ENCODE assay signal across 18 cellular contexts in the genomic region with DNA sequence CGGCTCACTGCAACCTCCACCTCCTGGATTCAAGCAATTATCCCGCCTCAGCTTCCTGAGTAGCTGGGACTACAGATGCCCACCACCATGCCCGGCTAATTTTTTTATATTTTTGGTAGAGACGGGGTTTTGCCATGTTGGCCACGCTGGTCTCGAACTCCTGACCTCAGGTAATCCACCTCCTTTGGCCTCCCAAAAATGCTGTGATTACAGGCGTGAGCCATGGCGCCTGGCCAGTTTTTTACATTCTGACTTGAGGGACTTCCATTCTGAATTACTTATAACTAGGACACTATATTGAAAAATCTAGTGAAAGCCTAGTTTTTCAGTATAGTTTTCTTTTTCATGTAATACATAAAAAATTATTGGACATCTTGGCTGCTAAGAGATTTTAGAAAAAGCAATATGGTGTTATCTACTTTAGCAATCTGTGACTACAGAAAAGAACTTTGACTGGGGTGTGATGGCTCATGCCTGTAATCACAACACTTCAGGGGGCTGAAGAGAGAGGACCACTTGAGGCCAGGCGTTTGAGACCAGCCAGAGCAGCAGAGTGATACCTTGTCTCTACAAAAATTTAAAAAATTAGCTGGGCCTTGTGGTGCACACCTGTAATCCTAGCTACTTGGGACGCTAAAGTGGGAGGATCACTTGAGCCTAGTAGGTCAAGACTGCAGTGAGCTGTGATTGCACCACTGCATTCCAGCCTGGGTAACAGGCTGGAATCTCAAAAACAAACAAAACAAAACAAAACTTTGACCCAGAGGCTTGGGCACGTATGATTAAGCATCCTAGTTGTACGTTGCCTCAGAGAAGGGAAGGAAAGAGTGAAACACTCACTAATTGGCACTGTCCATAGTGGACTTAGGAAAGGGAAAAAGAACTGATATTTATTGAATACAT. TPM values are rescaled to one million over a fixed set of nuclear protein-coding genes. Genes with fewer than 3 reads are reported as not detected.
A peak's percentile ranks its signal among the peaks of the same experiment; 100 is the strongest.
DNase-seq lines count a peak whose midpoint lies in the region; ATAC-seq, FAIRE-seq and TF ChIP-seq lines count a peak whose summit lies in the region.
"Had no signal": no experiment of that assay in that cellular context is flagged by ENCODE, and none has a peak within 500 bp of the region (broad histone marks: within the 10 kb centered on the region; RNA-seq: fewer than 3 reads in every experiment).

No MANE protein-coding gene starts in this region.

- no peaks in the 10 kb centered on the region for H3K9me3 ChIP-seq in subcutaneous abdominal adipose tissue (ENCODE audit: control insufficient read depth in 5 of 5, low read length in 5 of 5)
- H3K9me3 ChIP-seq in left lung = peaks cover 0 to 8% of the 10 kb centered on the region in 2 donors
- H3K9me3 ChIP-seq: left ventricle myocardium inferior, transverse colon had no signal

- ATAC-seq in left lung = no peak
- ATAC-seq: activated CD8-positive, alpha-beta memory T cell treated with anti-CD3 and anti-CD28 coated beads, Interleukin-2, amount 10 ng/mL, durations not matched to agents 7 days and 5 days had no signal

- intact Hi-C loops in left lung (cut with DNase I) = no loop called here

- H3K27me3 ChIP-seq in bronchial epithelial cell (ENCODE audit: control insufficient read depth, insufficient read depth, low read length) (no peaks in the 10 kb centered on the region), subcutaneous abdominal adipose tissue (ENCODE audit: control insufficient read depth in 5 of 5, insufficient read depth in 4 of 5, low read length in 5 of 5) (no peaks in the 10 kb centered on the region), left lung (no peaks in the 10 kb centered on the region)
- H3K27me3 ChIP-seq: BLaER1, transverse colon had no signal

- no peak for FAIRE-seq in bronchial epithelial cell (lab: Jason Lieb, UNC)
- FAIRE-seq: astrocyte had no signal

- DNase-seq in HT-29 (ENCODE audit: low spot score) = peak; percentile 15
- DNase-seq in bronchial epithelial cell (ENCODE audit: low read depth) = peak; percentile 51
- DNase-seq in iris pigment epithelial cell (ENCODE audit: low read depth) = peak; percentile 81
- no peak for DNase-seq in NOMO-1 treated with dmso at 0.1 percent for 144 hours (lab: John Stamatoyannopoulos, UW; ENCODE audit: unreplicated experiment)
- no peak for DNase-seq in left lung
- DNase-seq in NCI-H82 treated with DMSO at 0.1 percent for 48 hours (lab: John Stamatoyannopoulos, UW; ENCODE audit: unreplicated experiment) = no peak
- DNase-seq: activated CD4-positive, alpha-beta T cell treated with anti-CD3 and anti-CD28 coated beads for 1 hour; activated CD8-positive, alpha-beta memory T cell treated with anti-CD3 and anti-CD28 coated beads, Interleukin-2, amount 10 ng/mL, durations not matched to agents 7 days and 5 days; activated gamma-delta T cell treated with Interleukin-2 at 50 U/mL for 16 hours; Kasumi-1; left ventricle myocardium inferior; SHP77 treated with DMSO at 0.1 percent for 48 hours; transverse colon had no signal

- H3K4me1 ChIP-seq in subcutaneous abdominal adipose tissue (ENCODE audit: control insufficient read depth in 5 of 5, insufficient read depth in 5 of 5, low read length in 5 of 5) = peaks cover 0 to 17% (median 4%) of the 10 kb centered on the region in 5 donors
- no peaks in the 10 kb centered on the region for H3K4me1 ChIP-seq in left lung
- H3K4me1 ChIP-seq: BLaER1, parathyroid adenoma, transverse colon had no signal

- H3K36me3 ChIP-seq in bronchial epithelial cell (ENCODE audit: control insufficient read depth, insufficient read depth, low read length) (peaks cover 5% of the 10 kb centered on the region), subcutaneous abdominal adipose tissue (ENCODE audit: control insufficient read depth in 5 of 5, insufficient read depth in 5 of 5, low read length in 5 of 5) (peaks cover 14 to 30% (median 16%) of the 10 kb centered on the region in 5 donors), left lung (peaks cover 0 to 65% of the 10 kb centered on the region in 2 donors)

- no peak overlapping the region for H3K9ac ChIP-seq in subcutaneous abdominal adipose tissue (ENCODE audit: low read length in 5 of 5)
- H3K9ac ChIP-seq: BLaER1, parathyroid adenoma had no signal

- H3K4me3 ChIP-seq in bronchial epithelial cell (ENCODE audit: low read depth, low read length) (no peak overlapping the region), subcutaneous abdominal adipose tissue (ENCODE audit: low read depth in 1 of 5, low read length in 5 of 5) (no peak overlapping the region), left lung (no peak overlapping the region)
- H3K4me3 ChIP-seq: BLaER1, left ventricle myocardium inferior, smooth muscle cell, transverse colon had no signal

- H3K27ac ChIP-seq in subcutaneous abdominal adipose tissue (ENCODE audit: low read depth, low read length) = peak overlapping the region; percentile 62
- no peak overlapping the region for H3K27ac ChIP-seq in left lung
- H3K27ac ChIP-seq: BLaER1, left ventricle myocardium inferior, parathyroid adenoma, transverse colon had no signal

- TF ChIP-seq CTCF in bronchial epithelial cell (IDR thresholded peaks at IDR 0.05; ENCODE audit: insufficient read depth, low read length, severe bottlenecking) (no peak), left lung (IDR thresholded peaks at IDR 0.05) (no peak)

RNA-seq across cellular contexts. Expression of gene GOSR1, which starts 26.8 kb away (rescaled TPM):
- total RNA-seq in HT-29 (2014; rRNA removed; shearing (Covaris generic)) = 14.8 and 16.5 TPM in 2 replicates
- 18.3 and 38.7 TPM in 2 replicates for total RNA-seq in bronchial epithelial cell
- total RNA-seq in left lung = 10 to 100 TPM; 44.3 to 44.9 TPM

Comparison
In these comparisons a context has a peak if more than half of its experiments do, and no peak if none do; other contexts are left out.
1. DNase-seq: peak in HT-29 (single experiment), bronchial epithelial cell (single experiment) and iris pigment epithelial cell (single experiment); none in NOMO-1 treated with dmso at 0.1 percent for 144 hours (single experiment), left lung (0 of 2) and NCI-H82 treated with DMSO at 0.1 percent for 48 hours (single experiment).